In the genomic region with DNA sequence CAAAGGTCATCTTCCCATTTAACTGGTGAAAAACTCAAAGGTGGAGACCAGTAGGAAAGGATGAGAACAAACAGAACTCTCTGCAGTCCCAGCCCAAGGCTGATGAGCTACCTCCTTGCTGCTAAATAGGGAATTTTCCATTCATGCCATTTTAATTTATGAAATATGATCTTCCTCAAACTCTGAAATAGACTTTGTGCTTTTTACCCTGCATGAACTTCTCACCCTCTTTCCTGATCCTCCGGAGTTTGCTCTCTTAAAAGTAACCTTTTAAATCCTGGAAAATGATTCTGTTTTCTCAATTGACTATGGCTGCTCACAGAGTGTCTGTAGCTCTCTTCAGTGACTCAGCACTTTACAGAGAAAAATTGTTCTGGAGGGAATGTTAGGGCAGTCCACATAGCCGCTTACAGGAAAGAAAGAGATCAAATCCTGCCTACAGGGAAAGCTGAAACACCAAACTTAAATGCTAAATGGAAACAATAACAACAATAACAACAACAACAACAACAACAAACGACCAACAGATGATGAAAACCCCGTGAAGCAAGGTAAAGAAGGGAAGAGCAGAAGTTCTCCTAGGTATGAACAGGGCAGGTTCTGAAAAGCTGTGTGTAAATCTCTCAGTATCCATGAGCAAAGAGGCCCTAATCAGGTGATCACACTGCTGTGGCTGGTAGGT, we compare ENCODE assay signal across 1 cellular context.
TF ChIP-seq lines count a peak whose summit lies in the region.

No MANE protein-coding gene starts in this region.

TF ChIP-seq in GM23338, 12 proteins besides CTCF, POLR2A, EP300 and RAD21 (continued from another document):
- TF ChIP-seq, protein P1, sequence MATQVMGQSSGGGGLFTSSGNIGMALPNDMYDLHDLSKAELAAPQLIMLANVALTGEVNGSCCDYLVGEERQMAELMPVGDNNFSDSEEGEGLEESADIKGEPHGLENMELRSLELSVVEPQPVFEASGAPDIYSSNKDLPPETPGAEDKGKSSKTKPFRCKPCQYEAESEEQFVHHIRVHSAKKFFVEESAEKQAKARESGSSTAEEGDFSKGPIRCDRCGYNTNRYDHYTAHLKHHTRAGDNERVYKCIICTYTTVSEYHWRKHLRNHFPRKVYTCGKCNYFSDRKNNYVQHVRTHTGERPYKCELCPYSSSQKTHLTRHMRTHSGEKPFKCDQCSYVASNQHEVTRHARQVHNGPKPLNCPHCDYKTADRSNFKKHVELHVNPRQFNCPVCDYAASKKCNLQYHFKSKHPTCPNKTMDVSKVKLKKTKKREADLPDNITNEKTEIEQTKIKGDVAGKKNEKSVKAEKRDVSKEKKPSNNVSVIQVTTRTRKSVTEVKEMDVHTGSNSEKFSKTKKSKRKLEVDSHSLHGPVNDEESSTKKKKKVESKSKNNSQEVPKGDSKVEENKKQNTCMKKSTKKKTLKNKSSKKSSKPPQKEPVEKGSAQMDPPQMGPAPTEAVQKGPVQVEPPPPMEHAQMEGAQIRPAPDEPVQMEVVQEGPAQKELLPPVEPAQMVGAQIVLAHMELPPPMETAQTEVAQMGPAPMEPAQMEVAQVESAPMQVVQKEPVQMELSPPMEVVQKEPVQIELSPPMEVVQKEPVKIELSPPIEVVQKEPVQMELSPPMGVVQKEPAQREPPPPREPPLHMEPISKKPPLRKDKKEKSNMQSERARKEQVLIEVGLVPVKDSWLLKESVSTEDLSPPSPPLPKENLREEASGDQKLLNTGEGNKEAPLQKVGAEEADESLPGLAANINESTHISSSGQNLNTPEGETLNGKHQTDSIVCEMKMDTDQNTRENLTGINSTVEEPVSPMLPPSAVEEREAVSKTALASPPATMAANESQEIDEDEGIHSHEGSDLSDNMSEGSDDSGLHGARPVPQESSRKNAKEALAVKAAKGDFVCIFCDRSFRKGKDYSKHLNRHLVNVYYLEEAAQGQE (IDR thresholded peaks at IDR 0.05; ENCODE audit: unreplicated experiment): no peak
- TF ChIP-seq EZH2 (IDR thresholded peaks at IDR 0.05; ENCODE audit: low read depth, unreplicated experiment): no peak
- TF ChIP-seq POLR2AphosphoS5 (IDR thresholded peaks at IDR 0.05; ENCODE audit: low read depth): no peak
- TF ChIP-seq, protein P2, sequence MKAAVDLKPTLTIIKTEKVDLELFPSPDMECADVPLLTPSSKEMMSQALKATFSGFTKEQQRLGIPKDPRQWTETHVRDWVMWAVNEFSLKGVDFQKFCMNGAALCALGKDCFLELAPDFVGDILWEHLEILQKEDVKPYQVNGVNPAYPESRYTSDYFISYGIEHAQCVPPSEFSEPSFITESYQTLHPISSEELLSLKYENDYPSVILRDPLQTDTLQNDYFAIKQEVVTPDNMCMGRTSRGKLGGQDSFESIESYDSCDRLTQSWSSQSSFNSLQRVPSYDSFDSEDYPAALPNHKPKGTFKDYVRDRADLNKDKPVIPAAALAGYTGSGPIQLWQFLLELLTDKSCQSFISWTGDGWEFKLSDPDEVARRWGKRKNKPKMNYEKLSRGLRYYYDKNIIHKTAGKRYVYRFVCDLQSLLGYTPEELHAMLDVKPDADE (IDR thresholded peaks at IDR 0.05): no peak
